ENCODE assay signal across 26 cellular contexts in the genomic region with DNA sequence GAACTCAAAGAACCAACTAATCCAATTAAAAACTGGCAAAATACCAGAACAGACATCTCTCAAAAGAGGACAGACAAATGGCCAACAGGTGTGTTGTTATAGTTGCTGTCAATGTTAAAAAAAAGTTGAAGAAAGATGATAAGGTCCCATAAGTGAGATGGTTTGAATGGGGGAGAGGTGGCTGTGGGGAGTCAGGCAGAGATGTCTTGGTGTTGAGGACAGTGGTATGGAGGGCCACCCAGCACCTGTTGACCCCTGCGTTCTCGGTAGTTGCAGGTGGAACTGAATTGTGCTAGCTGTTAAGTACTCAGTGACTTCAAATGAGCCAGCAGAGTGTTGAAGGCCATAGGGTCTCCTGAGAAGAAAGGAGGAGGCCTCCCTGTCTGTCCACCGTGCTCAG. TPM values are rescaled to one million over a fixed set of nuclear protein-coding genes. Genes with fewer than 3 reads are reported as not detected.
"Had no signal": no experiment of that assay in that cellular context is flagged by ENCODE, and none has a peak within 500 bp of the region (broad histone marks: within the 10 kb centered on the region; RNA-seq: fewer than 3 reads in every experiment).

No MANE protein-coding gene starts in this region.

- H3K4me2 ChIP-seq: neural progenitor cell had no signal

- H3K9me3 ChIP-seq: ovary, prostate gland, right lobe of liver, sigmoid colon, stomach, thoracic aorta, thyroid gland, tibial nerve, upper lobe of left lung had no signal

- H3K4me3 ChIP-seq: neural progenitor cell, ovary, prostate gland, right lobe of liver, sigmoid colon, stomach, thoracic aorta, thyroid gland, tibial nerve, upper lobe of left lung had no signal

- DNase-seq: naive thymus-derived CD4-positive, alpha-beta T cell; natural killer cell; occipital lobe; ovary; posterior cingulate gyrus; retina; right cardiac atrium; right lobe of liver; sigmoid colon; small intestine; stimulated activated CD4-positive, alpha-beta T cell treated with anti-CD3 and anti-CD28 coated beads, Interleukin-15, amount 100 ng/mL, for 24 hours; stimulated activated CD4-positive, alpha-beta T cell treated with anti-CD3 and anti-CD28 coated beads, Interleukin-2, amount 100 ng/mL, for 24 hours; stimulated activated CD4-positive, alpha-beta T cell treated with anti-CD3 and anti-CD28 coated beads, Interleukin-2, amount 100 ng/mL, for 48 hours; stimulated activated CD4-positive, alpha-beta T cell treated with anti-CD3 and anti-CD28 coated beads, Interleukin-4, amount 100 ng/mL, for 24 hours; stimulated activated naive B cell treated with anti-CD40 and anti-IgM and Interleukin-4, amounts not matched to agents 10 μg/mL and 1 μg/mL and 100 μg/mL, for 72 hours; stimulated activated naive CD4-positive, alpha-beta T cell treated with Interleukin-2 at 50 U/mL for 16 hours; stomach; thyroid gland; trophoblast cell; upper lobe of left lung had no signal

- H3K27me3 ChIP-seq: ovary, right lobe of liver, sigmoid colon, thyroid gland, tibial nerve, upper lobe of left lung had no signal

- H3K9ac ChIP-seq: neural progenitor cell, parathyroid adenoma had no signal

- H3K27ac ChIP-seq: neural progenitor cell, ovary, parathyroid adenoma, prostate gland, right lobe of liver, sigmoid colon, stomach, thoracic aorta, thyroid gland, tibial nerve, upper lobe of left lung had no signal

- H3K36me3 ChIP-seq: neural progenitor cell, ovary, prostate gland, right lobe of liver, sigmoid colon, stomach, thoracic aorta, thyroid gland, tibial nerve, upper lobe of left lung had no signal

- H3K4me1 ChIP-seq: parathyroid adenoma, prostate gland, right lobe of liver, thyroid gland, tibial nerve, upper lobe of left lung had no signal

- H2AFZ ChIP-seq: neural progenitor cell, parathyroid adenoma had no signal

- H3K79me2 ChIP-seq: parathyroid adenoma had no signal

RNA-seq across cellular contexts. Expression of a gene that starts 55.9 kb away (rescaled TPM):
- total RNA-seq: natural killer cell, occipital lobe, right lobe of liver, thoracic aorta had no signal
- polyA plus RNA-seq: naive thymus-derived CD4-positive, alpha-beta T cell; neural cell had no signal
